19 cellular contexts compared by ENCODE assay signal in genomic region chr19:53212703-53213320, GRCh38. TPM values are rescaled to one million over a fixed set of nuclear protein-coding genes. Genes with fewer than 3 reads are reported as not detected.
DNase-seq lines count a peak whose midpoint lies in the region; ATAC-seq, FAIRE-seq and TF ChIP-seq lines count a peak whose summit lies in the region.
"Had no signal": no experiment of that assay in that cellular context is flagged by ENCODE, and none has a peak within 500 bp of the region (broad histone marks: within the 10 kb centered on the region; RNA-seq: fewer than 3 reads in every experiment).

No MANE protein-coding gene starts in this region.

- H3K79me1 ChIP-seq in H1 (ENCODE audit: low read depth, low read length): no peaks in the 10 kb centered on the region

- ATAC-seq in PC-3: no peak

- H4K5ac ChIP-seq in H1 (ENCODE audit: insufficient read length, low read depth, low read length): no peak overlapping the region

- no peak overlapping the region for H3K14ac ChIP-seq in H1 (ENCODE audit: insufficient read length)

- no peak overlapping the region for H2BK120ac ChIP-seq in H1 (replicated peaks; ENCODE audit: low read depth, low read length)

- H3K23me2 ChIP-seq in H1 (ENCODE audit: low read depth, low read length): no peaks in the 10 kb centered on the region

- H3K36me3 ChIP-seq in CD8-positive, alpha-beta memory T cell (ENCODE audit: insufficient read depth, low read length): peaks cover 12% of the 10 kb centered on the region
- H3K36me3 ChIP-seq in PC-3 (ENCODE audit: low read depth, low read length) (peaks cover 60% of the 10 kb centered on the region), H1 (ENCODE audit: control insufficient read depth in 2 of 4, insufficient read depth in 4 of 4, low read length in 3 of 4) (peaks cover 0 to 29% (median 2%) of the 10 kb centered on the region in 4 experiments; a peak in 3 of 8 replicates), rectal smooth muscle tissue (ENCODE audit: control insufficient read depth, insufficient read depth, low read length) (peaks cover 14% of the 10 kb centered on the region), right atrium auricular region (peaks cover 34% of the 10 kb centered on the region), esophagus muscularis mucosa (peaks cover 36 to 43% (median 39%) of the 10 kb centered on the region in 4 donors)
- H3K36me3 ChIP-seq: HAP-1 had no signal

- H3K4me2 ChIP-seq in PC-3 (ENCODE audit: low read length): no peak overlapping the region
- no peak overlapping the region for H3K4me2 ChIP-seq in H1 (ENCODE audit: insufficient read depth in 1 of 2, low read depth in 2 of 2, low read length in 2 of 2)
- H3K4me2 ChIP-seq: BLaER1 had no signal

- no peak for DNase-seq in CD8-positive, alpha-beta memory T cell
- DNase-seq in PC-3: peak; percentile 21
- no peak for DNase-seq in H1 (ENCODE audit: low read depth in 1 of 2, low spot score in 2 of 2)
- DNase-seq in right atrium auricular region (ENCODE audit: low spot score): no peak
- no peak for DNase-seq in activated T-helper 2 cell treated with anti-CD3 and anti-CD28 coated beads, Interferon-gamma antibody, Interleukin-2, Interleukin-4, amounts not matched to agents 10 μg/mL and 5 μg/mL and 100 μg/mL, durations not matched to agents 14 hours and 24 hours and 36 hours (ENCODE audit: low spot score)
- no peak for DNase-seq in esophagus muscularis mucosa (ENCODE audit: extremely low spot score)
- no peak for DNase-seq in Ammon's horn (ENCODE audit: low spot score)
- DNase-seq: DMS153, DMS79 treated with DMSO at 0.1 percent for 48 hours, EL, GOT3, KBM-7 had no signal

- peaks cover 14 to 69% (median 64%) of the 10 kb centered on the region in 3 donors for H3K36me3 Mint-ChIP-seq in CD8-positive, alpha-beta memory T cell
- H3K36me3 Mint-ChIP-seq in activated T-helper 2 cell treated with anti-CD3 and anti-CD28 coated beads, Interferon-gamma antibody, Interleukin-2, Interleukin-4, amounts not matched to agents 10 μg/mL and 5 μg/mL and 100 μg/mL, durations not matched to agents 14 hours and 24 hours and 36 hours (ENCODE audit: low read depth): peaks cover 59% of the 10 kb centered on the region

- peaks cover 50 to 97% (median 93%) of the 10 kb centered on the region in 5 donors for H3K9me3 Mint-ChIP-seq in CD8-positive, alpha-beta memory T cell
- peaks cover 76% of the 10 kb centered on the region for H3K9me3 Mint-ChIP-seq in activated T-helper 2 cell treated with anti-CD3 and anti-CD28 coated beads, Interferon-gamma antibody, Interleukin-2, Interleukin-4, amounts not matched to agents 10 μg/mL and 5 μg/mL and 100 μg/mL, durations not matched to agents 14 hours and 24 hours and 36 hours

- H3K9me3 ChIP-seq in CD8-positive, alpha-beta memory T cell (ENCODE audit: low read length): peaks cover 86% of the 10 kb centered on the region
- H3K9me3 ChIP-seq in PC-3 (ENCODE audit: low read length) (peaks cover 65% of the 10 kb centered on the region), H1 (ENCODE audit: insufficient read depth in 2 of 2, low read depth in 1 of 2, low read length in 1 of 2) (peaks cover 48 to 85% of the 10 kb centered on the region in 2 experiments), right atrium auricular region (peaks cover 62 to 100% of the 10 kb centered on the region in 2 donors), esophagus muscularis mucosa (peaks cover 51 to 100% (median 100%) of the 10 kb centered on the region in 4 donors)

- no peak overlapping the region for H3K27ac Mint-ChIP-seq in CD8-positive, alpha-beta memory T cell
- no peak overlapping the region for H3K27ac Mint-ChIP-seq in activated T-helper 2 cell treated with anti-CD3 and anti-CD28 coated beads, Interferon-gamma antibody, Interleukin-2, Interleukin-4, amounts not matched to agents 10 μg/mL and 5 μg/mL and 100 μg/mL, durations not matched to agents 14 hours and 24 hours and 36 hours

- CTCF ChIA-PET in CD8-positive, alpha-beta memory T cell (lab: Charles Lee): no interaction called here
- CTCF ChIA-PET in PC-3 (lab: Charles Lee): no interaction called here
- CTCF ChIA-PET in H1 (lab: Charles Lee; ENCODE audit: partially characterized antibody): no interaction called here

- TF ChIP-seq EP300 in H1 (IDR thresholded peaks at IDR 0.05; ENCODE audit: borderline replicate concordance in 1 of 2, low read depth in 2 of 2, low read length in 2 of 2) (no peak), esophagus muscularis mucosa (IDR thresholded peaks at IDR 0.05) (no peak)

- no peak overlapping the region for H2BK5ac ChIP-seq in H1 (ENCODE audit: low read depth, low read length)

- H2BK20ac ChIP-seq in H1 (ENCODE audit: low read length): no peak overlapping the region

- no peak overlapping the region for H4K8ac ChIP-seq in H1 (ENCODE audit: extremely low read depth, insufficient read depth, low read length)

- H3K9ac ChIP-seq in PC-3 (ENCODE audit: low read length): no peak overlapping the region
- no peak overlapping the region for H3K9ac ChIP-seq in H1 (replicated peaks in 1 of 4; ENCODE audit: extremely low read depth in 1 of 4, low read depth in 3 of 4, low read length in 3 of 4)
- no peak overlapping the region for H3K9ac ChIP-seq in rectal smooth muscle tissue (ENCODE audit: low read length)
- H3K9ac ChIP-seq: BLaER1 had no signal

- no peak overlapping the region for H3K27ac ChIP-seq in CD8-positive, alpha-beta memory T cell (ENCODE audit: low read depth, low read length)
- H3K27ac ChIP-seq in PC-3 (ENCODE audit: low read length): no peak overlapping the region
- no peak overlapping the region for H3K27ac ChIP-seq in H1 (ENCODE audit: low read depth, low read length)
- no peak overlapping the region for H3K27ac ChIP-seq in rectal smooth muscle tissue (ENCODE audit: low read depth, low read length)
- no peak overlapping the region for H3K27ac ChIP-seq in right atrium auricular region
- no peak overlapping the region for H3K27ac ChIP-seq in esophagus muscularis mucosa (replicated peaks in 1 of 4)
- H3K27ac ChIP-seq: BLaER1 had no signal

- H3K4me3 ChIP-seq in CD8-positive, alpha-beta memory T cell (ENCODE audit: low read length): peak overlapping the region; percentile 20
- no peak overlapping the region for H3K4me3 ChIP-seq in PC-3 (ENCODE audit: low read length)
- no peak overlapping the region for H3K4me3 ChIP-seq in H1 (ENCODE audit: extremely low read depth in 1 of 4, insufficient read depth in 2 of 4, low read depth in 3 of 4, low read length in 4 of 4)
- H3K4me3 ChIP-seq in rectal smooth muscle tissue (ENCODE audit: low read length): peak overlapping the region; percentile 21
- no peak overlapping the region for H3K4me3 ChIP-seq in right atrium auricular region
- no peak overlapping the region for H3K4me3 ChIP-seq in esophagus muscularis mucosa
- H3K4me3 ChIP-seq: BLaER1, HAP-1 had no signal

- no peak overlapping the region for H3K4me3 Mint-ChIP-seq in CD8-positive, alpha-beta memory T cell
- no peak overlapping the region for H3K4me3 Mint-ChIP-seq in activated T-helper 2 cell treated with anti-CD3 and anti-CD28 coated beads, Interferon-gamma antibody, Interleukin-2, Interleukin-4, amounts not matched to agents 10 μg/mL and 5 μg/mL and 100 μg/mL, durations not matched to agents 14 hours and 24 hours and 36 hours (ENCODE audit: low read depth)

- H3K9me2 ChIP-seq in PC-3 (replicated peaks; ENCODE audit: low read length): no peaks in the 10 kb centered on the region

- no peaks in the 10 kb centered on the region for H3K4me1 ChIP-seq in CD8-positive, alpha-beta memory T cell (ENCODE audit: insufficient read depth, low read length)
- H3K4me1 ChIP-seq in PC-3 (ENCODE audit: insufficient read depth, low read length) (no peaks in the 10 kb centered on the region), H1 (replicated peaks in 1 of 4; ENCODE audit: control insufficient read depth in 3 of 4, insufficient read depth in 4 of 4, low read length in 3 of 4) (no peaks in the 10 kb centered on the region), rectal smooth muscle tissue (ENCODE audit: control insufficient read depth, insufficient read depth, low read length) (no peaks in the 10 kb centered on the region), right atrium auricular region (no peaks in the 10 kb centered on the region), esophagus muscularis mucosa (no peaks in the 10 kb centered on the region)
- H3K4me1 ChIP-seq: BLaER1, HAP-1 had no signal

- WGBS in H1 (ENCODE audit: extremely low coverage in 1 of 2, insufficient coverage in 1 of 2, insufficient read length in 1 of 2, insufficient replicate concordance in 2 of 2, low coverage in 1 of 2, low lambda C conversion rate in 2 of 2, missing lambda C conversion rate in 1 of 2), 2 experiments: 84% methylated on average over 2 of the region's 2 CpGs; no CpG with 5 or more reads in 1 of the 2 experiments
- 100% methylated on average over 2 of the region's 2 CpGs for WGBS in esophagus muscularis mucosa

- no peak overlapping the region for H4K91ac ChIP-seq in H1 (replicated peaks; ENCODE audit: insufficient read length, low read length)

- no peak for FAIRE-seq in H1 (lab: Jason Lieb, UNC)
- FAIRE-seq: A204.1, D721Med, G401.6, GM12892 had no signal

- H3F3A ChIP-seq in PC-3 (ENCODE audit: low read length, unreplicated experiment): no peaks in the 10 kb centered on the region

- no peak for TF ChIP-seq RAD21 in H1 (IDR thresholded peaks at IDR 0.05 in 1 of 2, conservative IDR thresholded peaks at IDR 0.05 in 1 of 2; ENCODE audit: low read depth in 2 of 2, low read length in 2 of 2)

- POLR2A ChIA-PET in CD8-positive, alpha-beta memory T cell (lab: Charles Lee): no interaction called here
- POLR2A ChIA-PET in PC-3 (lab: Charles Lee; ENCODE audit: unreplicated experiment): no interaction called here
- POLR2A ChIA-PET in H1 (lab: Charles Lee; ENCODE audit: partially characterized antibody): no interaction called here

- H3K4me1 Mint-ChIP-seq in CD8-positive, alpha-beta memory T cell: no peaks in the 10 kb centered on the region
- no peaks in the 10 kb centered on the region for H3K4me1 Mint-ChIP-seq in activated T-helper 2 cell treated with anti-CD3 and anti-CD28 coated beads, Interferon-gamma antibody, Interleukin-2, Interleukin-4, amounts not matched to agents 10 μg/mL and 5 μg/mL and 100 μg/mL, durations not matched to agents 14 hours and 24 hours and 36 hours (ENCODE audit: low read depth)

- H3K79me2 ChIP-seq in PC-3 (ENCODE audit: low read length) (no peaks in the 10 kb centered on the region), H1 (ENCODE audit: control insufficient read depth in 1 of 2, insufficient read depth in 2 of 2, low read length in 2 of 2) (no peaks in the 10 kb centered on the region)

- BruUV-seq in PC-3 (replicated peaks; lab: Mats Ljungman, UMichigan): no TSS peak

- no peak overlapping the region for H2BK15ac ChIP-seq in H1 (ENCODE audit: low read length)

- intact Hi-C loops in PC-3 (cut with micrococcal nuclease): no loop called here
- intact Hi-C loops in activated T-helper 2 cell treated with anti-CD3 and anti-CD28 coated beads, Interferon-gamma antibody, Interleukin-2, Interleukin-4, amounts not matched to agents 10 μg/mL and 5 μg/mL and 100 μg/mL, durations not matched to agents 14 hours and 24 hours and 36 hours (cut with micrococcal nuclease): no loop called here
- intact Hi-C loops in esophagus muscularis mucosa (cut with DNase I): no loop called here

- no peak for TF ChIP-seq CTCF in PC-3 (conservative IDR thresholded peaks at IDR 0.05; ENCODE audit: low read depth, low read length)
- no peak for TF ChIP-seq CTCF in H1 (IDR thresholded peaks at IDR 0.05; ENCODE audit: control extremely low read depth in 1 of 3, insufficient read depth in 1 of 3, low read depth in 1 of 3, low read length in 3 of 3)
- no peak for TF ChIP-seq CTCF in right atrium auricular region (IDR thresholded peaks at IDR 0.05)
- TF ChIP-seq CTCF in esophagus muscularis mucosa (IDR thresholded peaks at IDR 0.05): no peak

- TF ChIP-seq POLR2A in H1 (IDR thresholded peaks at IDR 0.05; ENCODE audit: control extremely low read depth in 1 of 2, low read depth in 2 of 2, low read length in 2 of 2): no peak
- no peak for TF ChIP-seq POLR2A in esophagus muscularis mucosa (IDR thresholded peaks at IDR 0.05; ENCODE audit: low read depth)

- no peak overlapping the region for H3K56ac ChIP-seq in H1 (replicated peaks; ENCODE audit: insufficient read length, low read depth, low read length)

- no peak overlapping the region for H2AK5ac ChIP-seq in H1 (ENCODE audit: low read depth, low read length)

- no peak overlapping the region for H2BK12ac ChIP-seq in H1 (ENCODE audit: low read depth, low read length)

- no peak overlapping the region for H2AFZ ChIP-seq in PC-3 (ENCODE audit: low read length)
- H2AFZ ChIP-seq in H1 (ENCODE audit: low read length): no peak overlapping the region

- no peaks in the 10 kb centered on the region for H3K27me3 Mint-ChIP-seq in CD8-positive, alpha-beta memory T cell
- no peaks in the 10 kb centered on the region for H3K27me3 Mint-ChIP-seq in activated T-helper 2 cell treated with anti-CD3 and anti-CD28 coated beads, Interferon-gamma antibody, Interleukin-2, Interleukin-4, amounts not matched to agents 10 μg/mL and 5 μg/mL and 100 μg/mL, durations not matched to agents 14 hours and 24 hours and 36 hours (ENCODE audit: low read depth)

- no peaks in the 10 kb centered on the region for H4K20me1 ChIP-seq in PC-3 (ENCODE audit: low read length)
- H4K20me1 ChIP-seq in H1 (replicated peaks in 1 of 2; ENCODE audit: control insufficient read depth in 1 of 2, insufficient read depth in 2 of 2, low read length in 2 of 2): no peaks in the 10 kb centered on the region
- H4K20me1 ChIP-seq: BLaER1 had no signal

- H3K18ac ChIP-seq in H1 (ENCODE audit: extremely low read depth, low read length): no peak overlapping the region

- H3K23ac ChIP-seq in H1 (ENCODE audit: insufficient read length): no peak overlapping the region

- no peak overlapping the region for H3K4ac ChIP-seq in H1 (replicated peaks; ENCODE audit: insufficient read length, low read depth, low read length)

- H3K27me3 ChIP-seq in CD8-positive, alpha-beta memory T cell (ENCODE audit: insufficient read depth, low read length, poor library complexity, severe bottlenecking): no peaks in the 10 kb centered on the region
- H3K27me3 ChIP-seq in PC-3 (ENCODE audit: low read length): no peaks in the 10 kb centered on the region
- no peaks in the 10 kb centered on the region for H3K27me3 ChIP-seq in H1 (replicated peaks in 1 of 4; ENCODE audit: control insufficient read depth in 3 of 4, extremely low read depth in 1 of 4, insufficient read depth in 3 of 4, low read length in 3 of 4)
- H3K27me3 ChIP-seq in rectal smooth muscle tissue (ENCODE audit: control insufficient read depth, insufficient read depth, low read length): no peaks in the 10 kb centered on the region
- H3K27me3 ChIP-seq in right atrium auricular region: no peaks in the 10 kb centered on the region
- no peaks in the 10 kb centered on the region for H3K27me3 ChIP-seq in esophagus muscularis mucosa
- H3K27me3 ChIP-seq: BLaER1 had no signal

RNA-seq across cellular contexts. Expression of gene ZNF665, which starts 19.7 kb away (rescaled TPM):
- 1 to 10 TPM; 5.0 to 5.6 TPM for total RNA-seq in CD8-positive, alpha-beta memory T cell
- polyA plus RNA-seq in CD8-positive, alpha-beta memory T cell: 8.7 TPM
- total RNA-seq in PC-3 (2014; rRNA removed) (0.77 and 0.81 TPM in 2 replicates), right atrium auricular region (1 to 10 TPM; 1.1 to 2.2 TPM), esophagus muscularis mucosa (1 to 10 TPM; 2.9 to 3.8 (median 3.3) TPM)
- total RNA-seq in H1 (2021; fragmentation: NEBNext Ultra II Directional; extraction: Animal tissue kit (Norgen Biotek cat#: 25700)): 3.7 and 6.4 TPM in 2 replicates
- polyA plus RNA-seq in H1 (2011; rRNA removed): 2.4 and 2.8 TPM in 2 replicates
- polyA plus RNA-seq in H1 (2011; cell fraction: cytosol; rRNA removed): 5.4 TPM
- polyA plus RNA-seq in H1 (2011; cell fraction: nucleus; rRNA removed): 3.1 TPM
- polyA plus RNA-seq in H1 (2012, experiment 1 of 2): 2.7 to 3.8 TPM (median 3.3 TPM) in 4 replicates
- polyA plus RNA-seq in H1 (2012, experiment 2 of 2): 2.7 TPM
- polyA plus RNA-seq in H1 (2013, experiment 1 of 2): 3.2 TPM
- polyA plus RNA-seq in H1 (2013, experiment 2 of 2): 2.6 TPM
- polyA minus RNA-seq in H1 (2011; rRNA and poly(A)+ RNA removed): 8.4 and 11.7 TPM in 2 replicates
- 1.9 TPM for polyA minus RNA-seq in H1 (2011; cell fraction: cytosol; rRNA and poly(A)+ RNA removed)
- 9.1 TPM for polyA minus RNA-seq in H1 (2011; cell fraction: nucleus; rRNA and poly(A)+ RNA removed)
- 2.1 and 3.1 TPM in 2 replicates for total RNA-seq in activated T-helper 2 cell treated with anti-CD3 and anti-CD28 coated beads, Interferon-gamma antibody, Interleukin-2, Interleukin-4, amounts not matched to agents 10 μg/mL and 5 μg/mL and 100 μg/mL, durations not matched to agents 14 hours and 24 hours and 36 hours

RNA-seq across cellular contexts. Expression of gene ZNF677, which starts 41.9 kb away (rescaled TPM):
- total RNA-seq in CD8-positive, alpha-beta memory T cell: 1 to 10 TPM; 7.1 to 7.8 TPM
- polyA plus RNA-seq in CD8-positive, alpha-beta memory T cell: 21.2 TPM
- 8.0 and 14.1 TPM in 2 replicates for total RNA-seq in PC-3 (2014; rRNA removed)
- 28.0 and 29.6 TPM in 2 replicates for total RNA-seq in H1 (2021; fragmentation: NEBNext Ultra II Directional; extraction: Animal tissue kit (Norgen Biotek cat#: 25700))
- polyA plus RNA-seq in H1 (2011; rRNA removed): 26.6 and 37.0 TPM in 2 replicates
- polyA plus RNA-seq in H1 (2011; cell fraction: cytosol; rRNA removed): 52.3 TPM
- 14.2 TPM for polyA plus RNA-seq in H1 (2011; cell fraction: nucleus; rRNA removed)
- polyA plus RNA-seq in H1 (2012, experiment 1 of 2): 39.3 to 57.5 TPM (median 42.9 TPM) in 4 replicates
- 13.2 TPM for polyA plus RNA-seq in H1 (2012, experiment 2 of 2)
- 33.3 TPM for polyA plus RNA-seq in H1 (2013, experiment 1 of 2)
- polyA plus RNA-seq in H1 (2013, experiment 2 of 2): 32.0 TPM
- 48.2 and 57.7 TPM in 2 replicates for polyA minus RNA-seq in H1 (2011; rRNA and poly(A)+ RNA removed)
- polyA minus RNA-seq in H1 (2011; cell fraction: cytosol; rRNA and poly(A)+ RNA removed): 43.6 TPM
- 44.1 TPM for polyA minus RNA-seq in H1 (2011; cell fraction: nucleus; rRNA and poly(A)+ RNA removed)
- 10 to 100 TPM; 10.7 to 21.3 TPM for total RNA-seq in right atrium auricular region
- 1.6 and 1.8 TPM in 2 replicates for total RNA-seq in activated T-helper 2 cell treated with anti-CD3 and anti-CD28 coated beads, Interferon-gamma antibody, Interleukin-2, Interleukin-4, amounts not matched to agents 10 μg/mL and 5 μg/mL and 100 μg/mL, durations not matched to agents 14 hours and 24 hours and 36 hours
- 10 to 100 TPM; 15.6 to 22.0 (median 17.1) TPM for total RNA-seq in esophagus muscularis mucosa

RNA-seq across cellular contexts. Expression of gene VN1R2, which starts 45.3 kb away (rescaled TPM):
- not detected for total RNA-seq in CD8-positive, alpha-beta memory T cell
- not detected for polyA plus RNA-seq in CD8-positive, alpha-beta memory T cell
- not detected in 2 replicates for total RNA-seq in PC-3 (2014; rRNA removed)
- total RNA-seq in H1 (2021; fragmentation: NEBNext Ultra II Directional; extraction: Animal tissue kit (Norgen Biotek cat#: 25700)): not detected in 2 replicates
- 0.06 TPM in 1 of 2 replicates, not detected in the other for polyA plus RNA-seq in H1 (2011; rRNA removed)
- not detected for polyA plus RNA-seq in H1 (2011; cell fraction: cytosol; rRNA removed)
- not detected for polyA plus RNA-seq in H1 (2011; cell fraction: nucleus; rRNA removed)
- polyA plus RNA-seq in H1 (2012, experiment 1 of 2): not detected in 4 replicates
- not detected for polyA plus RNA-seq in H1 (2012, experiment 2 of 2)
- not detected for polyA plus RNA-seq in H1 (2013, experiment 1 of 2)
- not detected for polyA plus RNA-seq in H1 (2013, experiment 2 of 2)
- polyA minus RNA-seq in H1 (2011; rRNA and poly(A)+ RNA removed): 0.51 TPM in 1 of 2 replicates, not detected in the other
- not detected for polyA minus RNA-seq in H1 (2011; cell fraction: cytosol; rRNA and poly(A)+ RNA removed)
- polyA minus RNA-seq in H1 (2011; cell fraction: nucleus; rRNA and poly(A)+ RNA removed): 1.3 TPM
- total RNA-seq in right atrium auricular region: not detected
- not detected in 2 replicates for total RNA-seq in activated T-helper 2 cell treated with anti-CD3 and anti-CD28 coated beads, Interferon-gamma antibody, Interleukin-2, Interleukin-4, amounts not matched to agents 10 μg/mL and 5 μg/mL and 100 μg/mL, durations not matched to agents 14 hours and 24 hours and 36 hours
- not detected for total RNA-seq in esophagus muscularis mucosa

RNA-seq across cellular contexts. Expression of gene ZNF347, which starts 54.0 kb away (rescaled TPM):
- 1 to 10 TPM; 8.0 to 9.5 TPM for total RNA-seq in CD8-positive, alpha-beta memory T cell
- 7.7 TPM for polyA plus RNA-seq in CD8-positive, alpha-beta memory T cell
- total RNA-seq in PC-3 (2014; rRNA removed) (8.5 and 9.1 TPM in 2 replicates), right atrium auricular region (1 to 10 TPM; 4.1 to 5.1 TPM), esophagus muscularis mucosa (10 to 100 TPM in 1 of 4 donors, 1 to 10 TPM in 3; 7.1 to 11.3 (median 8.5) TPM)
- total RNA-seq in H1 (2021; fragmentation: NEBNext Ultra II Directional; extraction: Animal tissue kit (Norgen Biotek cat#: 25700)): 14.6 and 15.0 TPM in 2 replicates
- 1.4 and 3.0 TPM in 2 replicates for polyA plus RNA-seq in H1 (2011; rRNA removed)
- 3.8 TPM for polyA plus RNA-seq in H1 (2011; cell fraction: cytosol; rRNA removed)
- polyA plus RNA-seq in H1 (2011; cell fraction: nucleus; rRNA removed): 3.2 TPM
- polyA plus RNA-seq in H1 (2012, experiment 1 of 2): 4.8 to 8.2 TPM (median 5.7 TPM) in 4 replicates
- 0.87 TPM for polyA plus RNA-seq in H1 (2012, experiment 2 of 2)
- polyA plus RNA-seq in H1 (2013, experiment 1 of 2): 6.7 TPM
- polyA plus RNA-seq in H1 (2013, experiment 2 of 2): 6.7 TPM
- polyA minus RNA-seq in H1 (2011; rRNA and poly(A)+ RNA removed): 11.1 and 20.3 TPM in 2 replicates
- 8.5 TPM for polyA minus RNA-seq in H1 (2011; cell fraction: cytosol; rRNA and poly(A)+ RNA removed)
- polyA minus RNA-seq in H1 (2011; cell fraction: nucleus; rRNA and poly(A)+ RNA removed): 25.2 TPM
- 5.4 and 7.8 TPM in 2 replicates for total RNA-seq in activated T-helper 2 cell treated with anti-CD3 and anti-CD28 coated beads, Interferon-gamma antibody, Interleukin-2, Interleukin-4, amounts not matched to agents 10 μg/mL and 5 μg/mL and 100 μg/mL, durations not matched to agents 14 hours and 24 hours and 36 hours

RNA-seq across cellular contexts. Expression of gene VN1R4, which starts 54.7 kb away (rescaled TPM):
- total RNA-seq in CD8-positive, alpha-beta memory T cell: not detected
- not detected for polyA plus RNA-seq in CD8-positive, alpha-beta memory T cell
- total RNA-seq in PC-3 (2014; rRNA removed) (not detected in 2 replicates), right atrium auricular region (not detected), esophagus muscularis mucosa (not detected)
- not detected in 2 replicates for total RNA-seq in H1 (2021; fragmentation: NEBNext Ultra II Directional; extraction: Animal tissue kit (Norgen Biotek cat#: 25700))
- not detected in 2 replicates for polyA plus RNA-seq in H1 (2011; rRNA removed)
- not detected for polyA plus RNA-seq in H1 (2011; cell fraction: cytosol; rRNA removed)
- polyA plus RNA-seq in H1 (2011; cell fraction: nucleus; rRNA removed): not detected
- polyA plus RNA-seq in H1 (2012, experiment 1 of 2): not detected in 4 replicates
- polyA plus RNA-seq in H1 (2012, experiment 2 of 2): not detected
- polyA plus RNA-seq in H1 (2013, experiment 1 of 2): not detected
- not detected for polyA plus RNA-seq in H1 (2013, experiment 2 of 2)
- polyA minus RNA-seq in H1 (2011; rRNA and poly(A)+ RNA removed): not detected in 2 replicates
- polyA minus RNA-seq in H1 (2011; cell fraction: cytosol; rRNA and poly(A)+ RNA removed): not detected
- not detected for polyA minus RNA-seq in H1 (2011; cell fraction: nucleus; rRNA and poly(A)+ RNA removed)
- total RNA-seq in activated T-helper 2 cell treated with anti-CD3 and anti-CD28 coated beads, Interferon-gamma antibody, Interleukin-2, Interleukin-4, amounts not matched to agents 10 μg/mL and 5 μg/mL and 100 μg/mL, durations not matched to agents 14 hours and 24 hours and 36 hours: not detected in 2 replicates

Comparison
In these comparisons a context has a peak if more than half of its experiments do, and no peak if none do; other contexts are left out.
1. H3K4me3 ChIP-seq: peak in CD8-positive, alpha-beta memory T cell (single experiment) and rectal smooth muscle tissue (single experiment); none in PC-3 (single experiment), H1 (0 of 4), right atrium auricular region (0 of 2) and esophagus muscularis mucosa (0 of 4).